Comparison of ENCODE assay signal across 24 cellular contexts in the genomic region with DNA sequence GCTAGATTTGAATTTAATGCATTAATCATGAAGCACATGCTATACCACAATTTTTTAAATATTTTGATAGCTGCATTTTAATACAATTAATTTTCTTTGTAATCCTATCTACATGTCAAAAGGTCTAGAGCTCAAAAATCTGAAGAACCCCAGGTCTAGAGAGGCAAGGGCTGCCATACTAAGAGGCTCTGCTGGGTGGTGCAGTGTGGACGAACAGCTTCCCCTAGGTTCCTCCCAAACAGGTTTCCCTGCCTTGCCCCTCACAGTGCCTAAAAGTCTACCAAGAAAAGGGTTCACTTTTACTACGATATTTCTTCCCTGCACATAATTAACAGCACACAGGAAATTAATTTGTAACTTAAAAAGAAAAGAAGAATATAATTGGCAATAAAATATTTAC.
"Had no signal": no experiment of that assay in that cellular context is flagged by ENCODE, and none has a peak within 500 bp of the region (broad histone marks: within the 10 kb centered on the region; RNA-seq: fewer than 3 reads in every experiment).

No MANE protein-coding gene starts in this region.

- H3K4me1 ChIP-seq: neural progenitor cell, parathyroid adenoma, psoas muscle, right lobe of liver, sigmoid colon, stomach, thyroid gland, tibial nerve, upper lobe of left lung, vagina had no signal

- H3K27ac ChIP-seq: neural progenitor cell, ovary, parathyroid adenoma, psoas muscle, right lobe of liver, sigmoid colon, stomach, thoracic aorta, thyroid gland, tibial nerve, upper lobe of left lung, vagina had no signal

- H2AFZ ChIP-seq: neural progenitor cell, parathyroid adenoma had no signal

- H3K9me3 ChIP-seq: ovary, psoas muscle, right lobe of liver, sigmoid colon, thoracic aorta, thyroid gland, tibial nerve, upper lobe of left lung, vagina had no signal

- H3K36me3 ChIP-seq: neural progenitor cell, ovary, right lobe of liver, sigmoid colon, stomach, thoracic aorta, thyroid gland, tibial nerve, upper lobe of left lung, vagina had no signal

- H3K27me3 ChIP-seq: neural progenitor cell, ovary, right lobe of liver, sigmoid colon, stomach, thyroid gland, tibial nerve, upper lobe of left lung, vagina had no signal

- H3K4me3 ChIP-seq: neural progenitor cell, ovary, psoas muscle, right lobe of liver, sigmoid colon, stomach, thoracic aorta, thyroid gland, tibial nerve, upper lobe of left lung, vagina had no signal

- H3K4me2 ChIP-seq: neural progenitor cell had no signal

- H3K9ac ChIP-seq: neural progenitor cell, parathyroid adenoma had no signal

- DNase-seq: natural killer cell; occipital lobe; ovary; posterior cingulate gyrus; psoas muscle; right cardiac atrium; right lobe of liver; sigmoid colon; small intestine; stimulated activated CD4-positive, alpha-beta T cell treated with anti-CD3 and anti-CD28 coated beads, Interleukin-15, amount 100 ng/mL, for 24 hours; stimulated activated CD4-positive, alpha-beta T cell treated with anti-CD3 and anti-CD28 coated beads, Interleukin-2, amount 100 ng/mL, for 24 hours; stimulated activated CD4-positive, alpha-beta T cell treated with anti-CD3 and anti-CD28 coated beads, Interleukin-2, amount 100 ng/mL, for 48 hours; stimulated activated CD4-positive, alpha-beta T cell treated with anti-CD3 and anti-CD28 coated beads, Interleukin-4, amount 100 ng/mL, for 24 hours; stimulated activated naive B cell treated with anti-CD40 and anti-IgM and Interleukin-4, amounts not matched to agents 10 μg/mL and 1 μg/mL and 100 μg/mL, for 72 hours; stimulated activated naive CD4-positive, alpha-beta T cell treated with Interleukin-2 at 50 U/mL for 16 hours; stomach; thyroid gland; trophoblast cell; upper lobe of left lung had no signal
